22 cellular contexts compared by ENCODE assay signal in genomic region chr20:51769941-51770615, GRCh38. TPM values are rescaled to one million over a fixed set of nuclear protein-coding genes. Genes with fewer than 3 reads are reported as not detected.
A peak's percentile ranks its signal among the peaks of the same experiment; 100 is the strongest.
DNase-seq lines count a peak whose midpoint lies in the region; ATAC-seq and TF ChIP-seq lines count a peak whose summit lies in the region.
"Had no signal": no experiment of that assay in that cellular context is flagged by ENCODE, and none has a peak within 500 bp of the region (broad histone marks: within the 10 kb centered on the region; RNA-seq: fewer than 3 reads in every experiment).

No MANE protein-coding gene starts in this region.

- H3K36me3 Mint-ChIP-seq in immature natural killer cell (peaks cover 0 to 6% (median 0%) of the 10 kb centered on the region in 3 donors), type B pancreatic cell (no peaks in the 10 kb centered on the region)

- no peak for ATAC-seq in HG03457 (IDR thresholded peaks at IDR 0.05; ENCODE audit: unreplicated experiment)
- ATAC-seq: K562; Right ventricle myocardium inferior; stimulated activated naive CD8-positive, alpha-beta T cell treated with anti-CD3 and anti-CD28 coated beads, Interleukin-15, amount 100 ng/mL, for 72 hours had no signal

- H3K27ac Mint-ChIP-seq in immature natural killer cell (peak overlapping the region in 5 of 6 donors; percentile 15 to 72 (median 35)), type B pancreatic cell (peak overlapping the region; percentile 91)
- H3K27ac Mint-ChIP-seq: stimulated activated naive CD8-positive, alpha-beta T cell treated with anti-CD3 and anti-CD28 coated beads, Interleukin-15, amount 100 ng/mL, for 72 hours had no signal

- H3K4me1 Mint-ChIP-seq in immature natural killer cell, result peaks cover 29 to 48% of the 10 kb centered on the region in 2 donors
- H3K4me1 Mint-ChIP-seq in type B pancreatic cell (ENCODE audit: unreplicated experiment), result peaks cover 13% of the 10 kb centered on the region

- DNase-seq in EL, result peak; percentile 12
- DNase-seq in immature natural killer cell, result no peak
- DNase-seq in type B pancreatic cell (ENCODE audit: extremely low spot score, unreplicated experiment), result no peak
- DNase-seq in DMS79 treated with DMSO at 0.1 percent for 48 hours (lab: John Stamatoyannopoulos, UW), result no peak
- no peak for DNase-seq in SHP77 (lab: John Stamatoyannopoulos, UW)
- DNase-seq: activated CD8-positive, alpha-beta memory T cell treated with anti-CD3 and anti-CD28 coated beads, Interleukin-2, amount 50 U/mL, for 4 hours; activated gamma-delta T cell; adrenal gland; foreskin melanocyte; GF-D8; mammary epithelial cell; NCI-H187; OCI-M1; stimulated activated CD4-positive, alpha-beta T cell treated with anti-CD3 and anti-CD28 coated beads, Interleukin-4, amount 100 ng/mL, for 24 hours; stimulated activated naive CD8-positive, alpha-beta T cell treated with anti-CD3 and anti-CD28 coated beads, Interleukin-15, amount 100 ng/mL, for 72 hours; SW 1271; transverse colon had no signal

- H3K27ac ChIP-seq in VCaP, result peak overlapping the region; percentile 95
- H3K27ac ChIP-seq: adrenal gland, cardiac muscle cell, transverse colon had no signal

- H3K4me3 Mint-ChIP-seq in immature natural killer cell, result peak overlapping the region; percentile 46 to 86 (median 65)
- peak overlapping the region; percentile 93 for H3K4me3 Mint-ChIP-seq in type B pancreatic cell

- TF ChIP-seq CTCF in VCaP (conservative IDR thresholded peaks at IDR 0.05), result no peak
- TF ChIP-seq CTCF in type B pancreatic cell (conservative IDR thresholded peaks at IDR 0.05), result no peak

- H3K27me3 Mint-ChIP-seq in immature natural killer cell (ENCODE audit: low read depth in 3 of 3) (peaks cover 4 to 7% (median 6%) of the 10 kb centered on the region in 3 donors), type B pancreatic cell (peaks cover 6% of the 10 kb centered on the region)

- H3K9me3 Mint-ChIP-seq in immature natural killer cell (no peaks in the 10 kb centered on the region), type B pancreatic cell (no peaks in the 10 kb centered on the region)
- H3K9me3 Mint-ChIP-seq: stimulated activated naive CD8-positive, alpha-beta T cell treated with anti-CD3 and anti-CD28 coated beads, Interleukin-15, amount 100 ng/mL, for 72 hours had no signal

RNA-seq across cellular contexts. Expression of gene ATP9A, which starts 1.9 kb away (rescaled TPM):
- polyA plus RNA-seq in immature natural killer cell, result 1 to 10 TPM in 2 of 3 donors, under 1 TPM in 1; 0.82 to 2.8 (median 1.2) TPM
- total RNA-seq in type B pancreatic cell (ENCODE audit: low replicate concordance), result 43.5 and 55.8 TPM in 2 replicates

RNA-seq across cellular contexts. Expression of gene SALL4, which starts 32.2 kb away (rescaled TPM):
- under 1 TPM in 1 of 3 donors, not detected in 2; 0.08 TPM for polyA plus RNA-seq in immature natural killer cell
- 12.6 and 32.5 TPM in 2 replicates for total RNA-seq in type B pancreatic cell (ENCODE audit: low replicate concordance)
- polyA plus RNA-seq: mammary epithelial cell had no signal
